ENCODE assay signal across 20 cellular contexts in genomic region chr5:16074358-16074757, GRCh38.
DNase-seq lines count a peak whose midpoint lies in the region; ATAC-seq and TF ChIP-seq lines count a peak whose summit lies in the region.
"Had no signal": no experiment of that assay in that cellular context is flagged by ENCODE, and none has a peak within 500 bp of the region (broad histone marks: within the 10 kb centered on the region; RNA-seq: fewer than 3 reads in every experiment).

No MANE protein-coding gene starts in this region.

- no peaks in the 10 kb centered on the region for H3K9me3 Mint-ChIP-seq in activated CD8-positive, alpha-beta memory T cell treated with anti-CD3 and anti-CD28 coated beads, Interleukin-2, amount 10 ng/mL, durations not matched to agents 7 days and 5 days (ENCODE audit: low read depth)
- no peaks in the 10 kb centered on the region for H3K9me3 Mint-ChIP-seq in nephron progenitor cell
- H3K9me3 Mint-ChIP-seq: CD8-positive, alpha-beta T cell; H9 had no signal

- H3K36me3 Mint-ChIP-seq in activated CD8-positive, alpha-beta memory T cell treated with anti-CD3 and anti-CD28 coated beads, Interleukin-2, amount 10 ng/mL, durations not matched to agents 7 days and 5 days: no peaks in the 10 kb centered on the region
- H3K36me3 Mint-ChIP-seq in nephron progenitor cell (ENCODE audit: low read depth): no peaks in the 10 kb centered on the region
- H3K36me3 Mint-ChIP-seq: CD8-positive, alpha-beta T cell had no signal

- no peak for TF ChIP-seq CTCF in MM.1S (IDR thresholded peaks at IDR 0.05; ENCODE audit: low read length)
- TF ChIP-seq CTCF in nephron progenitor cell (IDR thresholded peaks at IDR 0.05): no peak
- TF ChIP-seq CTCF in SK-N-SH (IDR thresholded peaks at IDR 0.05): no peak

- no peaks in the 10 kb centered on the region for H3K4me1 Mint-ChIP-seq in activated CD8-positive, alpha-beta memory T cell treated with anti-CD3 and anti-CD28 coated beads, Interleukin-2, amount 10 ng/mL, durations not matched to agents 7 days and 5 days
- no peaks in the 10 kb centered on the region for H3K4me1 Mint-ChIP-seq in nephron progenitor cell
- H3K4me1 Mint-ChIP-seq: B cell; CD4-positive, CD25-positive, alpha-beta regulatory T cell; H9 had no signal

- no peak for TF ChIP-seq RAD21 in SK-N-SH (IDR thresholded peaks at IDR 0.05; ENCODE audit: low read length)

- H3K27me3 ChIP-seq in MM.1S (replicated peaks; ENCODE audit: insufficient read depth, low read length): no peaks in the 10 kb centered on the region
- no peaks in the 10 kb centered on the region for H3K27me3 ChIP-seq in SK-N-SH (ENCODE audit: insufficient read depth)
- H3K27me3 ChIP-seq: BLaER1 had no signal

- H3K4me3 Mint-ChIP-seq in activated CD8-positive, alpha-beta memory T cell treated with anti-CD3 and anti-CD28 coated beads, Interleukin-2, amount 10 ng/mL, durations not matched to agents 7 days and 5 days: peak overlapping the region; percentile 7
- no peak overlapping the region for H3K4me3 Mint-ChIP-seq in nephron progenitor cell
- H3K4me3 Mint-ChIP-seq: B cell; CD4-positive, CD25-positive, alpha-beta regulatory T cell; CD8-positive, alpha-beta T cell; H9 had no signal

- ATAC-seq in activated CD8-positive, alpha-beta memory T cell treated with anti-CD3 and anti-CD28 coated beads, Interleukin-2, amount 10 ng/mL, durations not matched to agents 7 days and 5 days: no peak
- ATAC-seq: CD8-positive, alpha-beta T cell; HCT116 had no signal

- CTCF ChIA-PET in activated CD8-positive, alpha-beta memory T cell treated with anti-CD3 and anti-CD28 coated beads, Interleukin-2, amount 10 ng/mL, durations not matched to agents 7 days and 5 days (lab: Charles Lee): no interaction called here
- CTCF ChIA-PET in SK-N-SH (lab: Yijun Ruan, JAX): no interaction called here

- no peaks in the 10 kb centered on the region for H3K36me3 ChIP-seq in MM.1S (replicated peaks; ENCODE audit: insufficient read depth, low read length)
- H3K36me3 ChIP-seq in SK-N-SH (replicated peaks in 1 of 2; ENCODE audit: control insufficient read depth in 1 of 2, insufficient read depth in 2 of 2, low read length in 1 of 2): no peaks in the 10 kb centered on the region
- H3K36me3 ChIP-seq: BLaER1 had no signal

- H3F3A ChIP-seq in MM.1S (ENCODE audit: insufficient read depth, low read length) (peaks cover 8% of the 10 kb centered on the region), SK-N-SH (replicated peaks; ENCODE audit: insufficient read depth) (no peaks in the 10 kb centered on the region)

- peak overlapping the region; percentile 5 for H3K27ac Mint-ChIP-seq in activated CD8-positive, alpha-beta memory T cell treated with anti-CD3 and anti-CD28 coated beads, Interleukin-2, amount 10 ng/mL, durations not matched to agents 7 days and 5 days
- H3K27ac Mint-ChIP-seq in nephron progenitor cell: peak overlapping the region; percentile 1
- H3K27ac Mint-ChIP-seq: B cell; CD4-positive, CD25-positive, alpha-beta regulatory T cell; CD8-positive, alpha-beta T cell; H9 had no signal

- H3K9me2 ChIP-seq in MM.1S (replicated peaks; ENCODE audit: insufficient read depth, low read length): no peaks in the 10 kb centered on the region
- no peaks in the 10 kb centered on the region for H3K9me2 ChIP-seq in SK-N-SH

- TF ChIP-seq EP300 in SK-N-SH (IDR thresholded peaks at IDR 0.05; ENCODE audit: borderline replicate concordance in 1 of 2, low read depth in 1 of 2, low read length in 1 of 2): no peak

- H3K4me1 ChIP-seq in MM.1S (ENCODE audit: low read length) (peaks cover 12% of the 10 kb centered on the region), SK-N-SH (ENCODE audit: control insufficient read depth in 1 of 2, insufficient read depth in 2 of 2, low read depth in 1 of 2, low read length in 1 of 2) (peaks cover 0 to 8% of the 10 kb centered on the region in 2 experiments; a peak in 2 of 4 replicates)
- H3K4me1 ChIP-seq: BLaER1, Caco-2 had no signal

- H3K9ac ChIP-seq in MM.1S (ENCODE audit: low read length) (no peak overlapping the region), SK-N-SH (no peak overlapping the region)
- H3K9ac ChIP-seq: BLaER1, GM23248 had no signal

- 29% methylated on average over 4 of the region's 4 CpGs for WGBS in SK-N-SH (ENCODE audit: low lambda C conversion rate)

- H3K4me2 ChIP-seq in MM.1S (ENCODE audit: low read depth, low read length) (peak overlapping the region; percentile 77), SK-N-SH (no peak overlapping the region)
- H3K4me2 ChIP-seq: BLaER1 had no signal

- H3K4me3 ChIP-seq in MM.1S (ENCODE audit: low read length) (peak overlapping the region; percentile 56), SK-N-SH (ENCODE audit: low read depth in 2 of 2, low read length in 1 of 2) (no peak overlapping the region)
- H3K4me3 ChIP-seq: BLaER1, GM23248 had no signal

- H3K79me2 ChIP-seq in MM.1S (ENCODE audit: low read length) (no peaks in the 10 kb centered on the region), SK-N-SH (ENCODE audit: insufficient read depth) (no peaks in the 10 kb centered on the region)

- H3K9me3 ChIP-seq in MM.1S (replicated peaks; ENCODE audit: insufficient read depth, low read length): no peaks in the 10 kb centered on the region
- H3K9me3 ChIP-seq in SK-N-SH: no peaks in the 10 kb centered on the region
- H3K9me3 ChIP-seq: BLaER1, Caco-2 had no signal

- H4K20me1 ChIP-seq in MM.1S (ENCODE audit: insufficient read depth, low read length): no peaks in the 10 kb centered on the region
- H4K20me1 ChIP-seq in SK-N-SH (ENCODE audit: insufficient read depth): no peaks in the 10 kb centered on the region
- H4K20me1 ChIP-seq: BLaER1 had no signal

- no peaks in the 10 kb centered on the region for H3K27me3 Mint-ChIP-seq in activated CD8-positive, alpha-beta memory T cell treated with anti-CD3 and anti-CD28 coated beads, Interleukin-2, amount 10 ng/mL, durations not matched to agents 7 days and 5 days
- H3K27me3 Mint-ChIP-seq in nephron progenitor cell (ENCODE audit: low read depth, poor library complexity): peaks cover 1% of the 10 kb centered on the region
- H3K27me3 Mint-ChIP-seq: B cell; CD4-positive, CD25-positive, alpha-beta regulatory T cell had no signal

- DNase-seq in activated CD8-positive, alpha-beta memory T cell treated with anti-CD3 and anti-CD28 coated beads, Interleukin-2, amount 10 ng/mL, durations not matched to agents 7 days and 5 days: no peak
- no peak for DNase-seq in activated CD8-positive, alpha-beta memory T cell treated with anti-CD3 and anti-CD28 coated beads for 24 hours
- DNase-seq in MM.1S (peak; percentile 66), nephron progenitor cell (no peak), anterior cingulate cortex (lab: John Stamatoyannopoulos, UW) (no peak), SK-N-SH (no peak)
- no peak for DNase-seq in activated CD4-positive, alpha-beta T cell treated with anti-CD3 and anti-CD28 coated beads for 1 hour
- DNase-seq: Caco-2; CD4-positive, CD25-positive, alpha-beta regulatory T cell; CD8-positive, alpha-beta T cell; DMS153; EL; GDM1; GM23248; H9 had no signal

- H2AFZ ChIP-seq in MM.1S (ENCODE audit: low read length) (peak overlapping the region; percentile 66), SK-N-SH (ENCODE audit: low read depth) (no peak overlapping the region)
- H2AFZ ChIP-seq: GM23248 had no signal

- peak overlapping the region; percentile 32; the same call in 1 of the 2 replicates for H3K27ac ChIP-seq in MM.1S (ENCODE audit: low read length)
- no peak overlapping the region for H3K27ac ChIP-seq in SK-N-SH (ENCODE audit: low read depth in 2 of 2, low read length in 1 of 2)
- H3K27ac ChIP-seq: 22Rv1, BLaER1, C4-2B, GM23248 had no signal

- POLR2A ChIA-PET in SK-N-SH (lab: Yijun Ruan, JAX): no interaction called here

TF ChIP-seq in SK-N-SH, 30 proteins besides CTCF, POLR2A, EP300 and RAD21 (continues in another document):
- no peak for TF ChIP-seq REST (IDR thresholded peaks at IDR 0.05; ENCODE audit: low read depth, low read length)
- TF ChIP-seq RCOR1 (IDR thresholded peaks at IDR 0.05; ENCODE audit: low read length): no peak
- TF ChIP-seq IRF3 (IDR thresholded peaks at IDR 0.05; ENCODE audit: low read depth, low read length): no peak
- TF ChIP-seq MAX (IDR thresholded peaks at IDR 0.05; ENCODE audit: low read depth): no peak
- TF ChIP-seq NRF1 (IDR thresholded peaks at IDR 0.05; ENCODE audit: low read depth, low read length): no peak
- TF ChIP-seq FOXM1 (IDR thresholded peaks at IDR 0.05; ENCODE audit: low read depth): no peak
